Comparison of ENCODE assay signal across 1 cellular context in genomic region chr11:43927070-43927469, GRCh38.
TF ChIP-seq lines count a peak whose summit lies in the region.

No MANE protein-coding gene starts in this region.

TF ChIP-seq in HepG2, 621 proteins besides CTCF, POLR2A, EP300 and RAD21:
- TF ChIP-seq CREBL2 (CRISPR knock-in tag; IDR thresholded peaks at IDR 0.05; ENCODE audit: borderline replicate concordance): no peak
- peak; percentile 52; the same call in 1 of the 2 replicates for TF ChIP-seq ATF7 (IDR thresholded peaks at IDR 0.05)
- TF ChIP-seq ATF7 (CRISPR knock-in tag; IDR thresholded peaks at IDR 0.05): no peak
